Comparison of ENCODE assay signal across 33 cellular contexts in the genomic region with DNA sequence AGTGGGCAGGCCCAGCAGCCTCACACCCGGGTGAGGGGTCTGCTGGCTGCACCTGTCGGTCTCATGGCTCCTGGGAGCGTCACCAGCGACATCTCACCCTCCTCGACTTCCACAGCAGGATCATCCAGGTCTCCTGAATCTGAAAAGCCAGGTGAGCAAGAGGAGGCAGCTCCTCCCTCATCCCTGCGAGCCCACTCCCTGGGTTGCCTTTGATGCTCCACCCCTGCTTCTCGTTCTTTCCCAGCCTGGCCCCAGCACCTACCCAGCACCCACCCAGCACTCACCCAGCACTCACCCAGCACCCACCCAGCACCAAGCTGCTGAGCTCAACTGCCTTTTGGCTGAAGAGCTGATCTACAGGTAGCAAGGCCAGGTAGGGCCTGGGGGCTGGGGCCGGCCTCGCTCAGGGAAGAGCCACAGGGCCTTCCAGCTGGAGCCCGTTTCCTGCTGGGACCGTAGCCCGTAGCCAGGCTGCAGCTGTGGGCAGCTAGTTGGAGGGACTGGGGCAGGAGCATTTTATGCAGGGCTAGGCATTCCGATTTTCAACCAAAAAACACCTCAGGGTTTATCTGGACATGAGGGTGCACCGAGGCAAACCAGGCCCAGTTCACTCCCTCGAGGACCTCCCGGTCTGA. TPM values are rescaled to one million over a fixed set of nuclear protein-coding genes. Genes with fewer than 3 reads are reported as not detected.
A peak's percentile ranks its signal among the peaks of the same experiment; 100 is the strongest.
DNase-seq lines count a peak whose midpoint lies in the region; ATAC-seq, FAIRE-seq and TF ChIP-seq lines count a peak whose summit lies in the region.
"Had no signal": no experiment of that assay in that cellular context is flagged by ENCODE, and none has a peak within 500 bp of the region (broad histone marks: within the 10 kb centered on the region; RNA-seq: fewer than 3 reads in every experiment).

Gene H1-8, plus strand, starts transcription at position 20 of the 635 bp plus-strand sequence. Its CDS starts 44 bp downstream, at position 64.

- no peak for FAIRE-seq in H1 (lab: Jason Lieb, UNC)
- FAIRE-seq in frontal cortex (lab: Jason Lieb, UNC): no peak
- FAIRE-seq: D721Med had no signal

- no peak for TF ChIP-seq RAD21 in H1 (IDR thresholded peaks at IDR 0.05 in 1 of 2, conservative IDR thresholded peaks at IDR 0.05 in 1 of 2; ENCODE audit: low read depth in 2 of 2, low read length in 2 of 2)

- no peaks in the 10 kb centered on the region for H3K36me3 Mint-ChIP-seq in GM23338 (ENCODE audit: low read depth)
- H3K36me3 Mint-ChIP-seq: CD4-positive, CD25-positive, alpha-beta regulatory T cell had no signal

- H3K9ac ChIP-seq in H1 (replicated peaks in 1 of 4; ENCODE audit: extremely low read depth in 1 of 4, low read depth in 3 of 4, low read length in 3 of 4) (no peak within 1 kb of the TSS), neuronal stem cell (ENCODE audit: low read depth, low read length, poor library complexity) (peak within 1 kb of the TSS; percentile 39)
- H3K9ac ChIP-seq: BLaER1 had no signal

- no peaks in the 10 kb centered on the region for H3K9me3 ChIP-seq in Panc1 (ENCODE audit: control insufficient read depth, insufficient read depth, low read depth, low read length)
- H3K9me3 ChIP-seq in H1 (ENCODE audit: insufficient read depth in 2 of 2, low read depth in 1 of 2, low read length in 1 of 2): no peaks in the 10 kb centered on the region
- H3K9me3 ChIP-seq in neuronal stem cell (replicated peaks in 1 of 2; ENCODE audit: control insufficient read depth in 2 of 2, insufficient read depth in 1 of 2, low read depth in 1 of 2, low read length in 2 of 2): no peaks in the 10 kb centered on the region
- H3K9me3 ChIP-seq: BLaER1 had no signal

- H3K4me1 Mint-ChIP-seq in GM23338: peaks cover 20% of the 10 kb centered on the region
- H3K4me1 Mint-ChIP-seq: CD4-positive, CD25-positive, alpha-beta regulatory T cell had no signal

- POLR2A ChIA-PET in Panc1 (lab: Charles Lee) (no interaction called here), H1 (lab: Charles Lee; ENCODE audit: partially characterized antibody) (interaction anchor here (0.9 kb wide), 2 partner anchors 11 to 13 kb away, joined by 3 to 4 read pairs; no protein-coding TSS in a partner anchor)

- H3K4me1 ChIP-seq in GM23338 (ENCODE audit: insufficient read depth) (0 out of 2 replicates have a peak, but pooled peaks cover 13% of the 10 kb centered on the region), Panc1 (ENCODE audit: control insufficient read depth, insufficient read depth, low read length) (no peaks in the 10 kb centered on the region), H1 (replicated peaks in 1 of 4; ENCODE audit: control insufficient read depth in 3 of 4, insufficient read depth in 4 of 4, low read length in 3 of 4) (peaks cover 8 to 19% (median 10%) of the 10 kb centered on the region in 4 experiments), neuronal stem cell (ENCODE audit: control insufficient read depth in 2 of 2, insufficient read depth in 1 of 2, low read depth in 1 of 2, low read length in 2 of 2) (peaks cover 3 to 10% of the 10 kb centered on the region in 2 donors)

- no peaks in the 10 kb centered on the region for H3K9me3 Mint-ChIP-seq in GM23338
- H3K9me3 Mint-ChIP-seq: CD4-positive, CD25-positive, alpha-beta regulatory T cell had no signal

- no peak within 1 kb of the TSS for H3K27ac ChIP-seq in GM23338 (ENCODE audit: low read depth)
- H3K27ac ChIP-seq in Panc1 (ENCODE audit: low read length): no peak within 1 kb of the TSS
- no peak within 1 kb of the TSS for H3K27ac ChIP-seq in H1 (ENCODE audit: low read depth, low read length)
- no peak within 1 kb of the TSS for H3K27ac ChIP-seq in neuronal stem cell (replicated peaks; ENCODE audit: low read length)
- H3K27ac ChIP-seq: BLaER1, HL-60, PC-9 had no signal

- H3K79me1 ChIP-seq in H1 (ENCODE audit: low read depth, low read length) (no peaks in the 10 kb centered on the region), neuronal stem cell (ENCODE audit: low read depth, low read length) (no peaks in the 10 kb centered on the region)

- no peak for TF ChIP-seq POLR2A in H1 (IDR thresholded peaks at IDR 0.05; ENCODE audit: control extremely low read depth in 1 of 2, low read depth in 2 of 2, low read length in 2 of 2)

- H3K27me3 ChIP-seq in GM23338 (ENCODE audit: insufficient read depth) (no peaks in the 10 kb centered on the region), Panc1 (ENCODE audit: control insufficient read depth, insufficient read depth, low read length) (no peaks in the 10 kb centered on the region), H1 (replicated peaks in 1 of 4; ENCODE audit: control insufficient read depth in 3 of 4, extremely low read depth in 1 of 4, insufficient read depth in 3 of 4, low read length in 3 of 4) (no peaks in the 10 kb centered on the region), neuronal stem cell (ENCODE audit: control insufficient read depth in 3 of 3, insufficient read depth in 3 of 3, low read depth in 1 of 3, low read length in 3 of 3) (peaks cover 0 to 3% (median 0%) of the 10 kb centered on the region in 3 experiments)
- H3K27me3 ChIP-seq: BLaER1 had no signal

- intact Hi-C loops in Panc1 (cut with micrococcal nuclease; ENCODE audit: unreplicated experiment): no loop called here

- H3K4ac ChIP-seq in H1 (replicated peaks; ENCODE audit: insufficient read length, low read depth, low read length) (no peak within 1 kb of the TSS), neuronal stem cell (ENCODE audit: low read length) (no peak within 1 kb of the TSS)

- H3K23ac ChIP-seq in H1 (ENCODE audit: insufficient read length) (no peak within 1 kb of the TSS), neuronal stem cell (ENCODE audit: low read depth, low read length, poor library complexity) (peak within 1 kb of the TSS; percentile 35)

- TF ChIP-seq CTCF in GM23338 (conservative IDR thresholded peaks at IDR 0.05; ENCODE audit: low read depth in 2 of 2): no peak
- TF ChIP-seq CTCF in Panc1 (IDR thresholded peaks at IDR 0.05): no peak
- no peak for TF ChIP-seq CTCF in H1 (IDR thresholded peaks at IDR 0.05; ENCODE audit: control extremely low read depth in 1 of 3, insufficient read depth in 1 of 3, low read depth in 1 of 3, low read length in 3 of 3)

- no peak within 1 kb of the TSS for H2BK20ac ChIP-seq in H1 (ENCODE audit: low read length)

- DNase-seq in GM23338 (ENCODE audit: low spot score) (no peak), Panc1 (ENCODE audit: low read depth, low spot score) (no peak), H1 (ENCODE audit: low read depth in 1 of 2, low spot score in 2 of 2) (no peak), neuronal stem cell (ENCODE audit: low spot score) (no peak), frontal cortex (ENCODE audit: low spot score in 2 of 2) (no peak), DMS53 treated with DMSO at 0.1 percent for 48 hours (lab: John Stamatoyannopoulos, UW; ENCODE audit: unreplicated experiment) (no peak), medulla oblongata (ENCODE audit: extremely low spot score) (no peak)
- DNase-seq: CD4-positive, CD25-positive, alpha-beta regulatory T cell; GOT3; KBM-7; MV-4-11; NCI-H1105 treated with DMSO at 0.1 percent for 48 hours; NCI-H146; NCI-H1930; NCI-H2107; NCI-H446; NCI-H526; NCI-H82; NK-92 treated with Interleukin-12 subunit alpha and Interleukin-12 subunit beta, amount 100 ng/mL, for 24 hours; PC-9; RPMI8226; SHP77 had no signal

- H3F3A ChIP-seq in GM23338 (replicated peaks; ENCODE audit: low read depth): no peaks in the 10 kb centered on the region

- no peak within 1 kb of the TSS for H3K56ac ChIP-seq in H1 (replicated peaks; ENCODE audit: insufficient read length, low read depth, low read length)

- no peak within 1 kb of the TSS; the same call in 2 of the 3 replicates for H3K4me3 Mint-ChIP-seq in GM23338
- H3K4me3 Mint-ChIP-seq: CD4-positive, CD25-positive, alpha-beta regulatory T cell had no signal

- TF ChIP-seq EP300 in H1 (IDR thresholded peaks at IDR 0.05; ENCODE audit: borderline replicate concordance in 1 of 2, low read depth in 2 of 2, low read length in 2 of 2): no peak

- H2AFZ ChIP-seq in GM23338: peak within 1 kb of the TSS; percentile 28; the same call in 1 of the 2 replicates
- H2AFZ ChIP-seq in H1 (ENCODE audit: low read length): peak within 1 kb of the TSS; percentile 64; the same call in 1 of the 2 replicates
- peak within 1 kb of the TSS; percentile 21 for H2AFZ ChIP-seq in neuronal stem cell (ENCODE audit: low read length)
- H2AFZ ChIP-seq: PC-9 had no signal

- no peak within 1 kb of the TSS for H3K27ac Mint-ChIP-seq in GM23338

- no TSS peak for BruUV-seq in Panc1 (replicated peaks; lab: Mats Ljungman, UMichigan)

- no peak within 1 kb of the TSS for H4K5ac ChIP-seq in H1 (ENCODE audit: insufficient read length, low read depth, low read length)

- WGBS in H1 (ENCODE audit: extremely low coverage in 1 of 2, insufficient coverage in 1 of 2, insufficient read length in 1 of 2, insufficient replicate concordance in 2 of 2, low coverage in 1 of 2, low lambda C conversion rate in 2 of 2, missing lambda C conversion rate in 1 of 2), 2 experiments: 88% methylated on average over 15 of the region's 16 CpGs; no CpG with 5 or more reads in 1 of the 2 experiments
- no CpG with 5 or more reads among the region's 16 CpGs for WGBS in neuronal stem cell (ENCODE audit: extremely low coverage in 2 of 2, insufficient read length in 2 of 2, insufficient replicate concordance in 1 of 2), 2 donors

- peaks cover 10% of the 10 kb centered on the region for H3K27me3 Mint-ChIP-seq in GM23338 (ENCODE audit: insufficient read depth, low read depth, poor library complexity)
- H3K27me3 Mint-ChIP-seq: CD4-positive, CD25-positive, alpha-beta regulatory T cell had no signal

- H4K8ac ChIP-seq in H1 (ENCODE audit: extremely low read depth, insufficient read depth, low read length) (peak within 1 kb of the TSS; percentile 76), neuronal stem cell (ENCODE audit: low read depth, low read length) (peak within 1 kb of the TSS; percentile 57)

- H3K14ac ChIP-seq in H1 (ENCODE audit: insufficient read length): no peak within 1 kb of the TSS
- H3K14ac ChIP-seq in neuronal stem cell (ENCODE audit: low read length): peak within 1 kb of the TSS; percentile 78

- H4K20me1 ChIP-seq in GM23338 (replicated peaks; ENCODE audit: insufficient read depth): no peaks in the 10 kb centered on the region
- no peaks in the 10 kb centered on the region for H4K20me1 ChIP-seq in H1 (replicated peaks in 1 of 2; ENCODE audit: control insufficient read depth in 1 of 2, insufficient read depth in 2 of 2, low read length in 2 of 2)
- H4K20me1 ChIP-seq: BLaER1 had no signal

- H3K23me2 ChIP-seq in H1 (ENCODE audit: low read depth, low read length): no peaks in the 10 kb centered on the region

- H2AK5ac ChIP-seq in H1 (ENCODE audit: low read depth, low read length): no peak within 1 kb of the TSS
- H2AK5ac ChIP-seq in neuronal stem cell (ENCODE audit: low read depth, low read length): peak within 1 kb of the TSS; percentile 58

- H2BK5ac ChIP-seq in H1 (ENCODE audit: low read depth, low read length): no peak within 1 kb of the TSS; the same call in 1 of the 2 replicates
- H2BK5ac ChIP-seq in neuronal stem cell (ENCODE audit: low read length): peak within 1 kb of the TSS; percentile 76

- H3K9me2 ChIP-seq in GM23338 (ENCODE audit: insufficient read depth): no peaks in the 10 kb centered on the region

- H3K4me2 ChIP-seq in GM23338 (no peak within 1 kb of the TSS), H1 (ENCODE audit: insufficient read depth in 1 of 2, low read depth in 2 of 2, low read length in 2 of 2) (0 out of 4 replicates have a peak within 1 kb of the TSS, but pooled peaks of 1 of the 2 experiments have one; percentile 14), neuronal stem cell (ENCODE audit: insufficient read depth, low read length, poor library complexity, severe bottlenecking) (no peak within 1 kb of the TSS)
- H3K4me2 ChIP-seq: BLaER1, PC-9 had no signal

- H3K79me2 ChIP-seq in GM23338 (replicated peaks; ENCODE audit: insufficient read depth) (no peaks in the 10 kb centered on the region), H1 (ENCODE audit: control insufficient read depth in 1 of 2, insufficient read depth in 2 of 2, low read length in 2 of 2) (no peaks in the 10 kb centered on the region)

- H3K18ac ChIP-seq in H1 (ENCODE audit: extremely low read depth, low read length) (peak within 1 kb of the TSS; percentile 62), neuronal stem cell (ENCODE audit: low read length) (peak within 1 kb of the TSS; percentile 77)

- ATAC-seq in GM23338 (peak; percentile 65), Panc1 (peak; percentile 19; the same call in 1 of the 2 replicates), GM18517 (IDR thresholded peaks at IDR 0.05; ENCODE audit: unreplicated experiment) (no peak)

- H4K91ac ChIP-seq in H1 (replicated peaks; ENCODE audit: insufficient read length, low read length) (peak within 1 kb of the TSS; percentile 56), neuronal stem cell (ENCODE audit: low read depth, low read length, poor library complexity) (no peak within 1 kb of the TSS)

- no peaks in the 10 kb centered on the region for H3K36me3 ChIP-seq in GM23338 (ENCODE audit: insufficient read depth)
- H3K36me3 ChIP-seq in Panc1 (ENCODE audit: control insufficient read depth, insufficient read depth, low read length): no peaks in the 10 kb centered on the region
- H3K36me3 ChIP-seq in H1 (ENCODE audit: control insufficient read depth in 2 of 4, insufficient read depth in 4 of 4, low read length in 3 of 4): no peaks in the 10 kb centered on the region
- no peaks in the 10 kb centered on the region for H3K36me3 ChIP-seq in neuronal stem cell (replicated peaks in 1 of 2; ENCODE audit: control insufficient read depth in 2 of 2, insufficient read depth in 2 of 2, low read length in 2 of 2)
- H3K36me3 ChIP-seq: BLaER1 had no signal

- no peak within 1 kb of the TSS; the same call in 1 of the 2 replicates for H2BK15ac ChIP-seq in H1 (ENCODE audit: low read length)
- H2BK15ac ChIP-seq in neuronal stem cell (ENCODE audit: low read length): peak within 1 kb of the TSS; percentile 35

- H2BK12ac ChIP-seq in H1 (ENCODE audit: low read depth, low read length): 0 out of 2 replicates have a peak within 1 kb of the TSS, but pooled peaks have one; percentile 39
- peak within 1 kb of the TSS; percentile 17 for H2BK12ac ChIP-seq in neuronal stem cell (ENCODE audit: low read length)

- CTCF ChIA-PET in Panc1 (lab: Charles Lee): no interaction called here
- CTCF ChIA-PET in H1 (lab: Charles Lee; ENCODE audit: partially characterized antibody): interaction anchor here (0.8 to 1.7 kb wide), 8 partner anchors 11 to 158 kb away, joined by 3 to 5 read pairs (median 4); partner anchors contain the start of gene RHO

- H2BK120ac ChIP-seq in H1 (replicated peaks; ENCODE audit: low read depth, low read length) (no peak within 1 kb of the TSS), neuronal stem cell (ENCODE audit: low read depth, low read length) (no peak within 1 kb of the TSS)

- in situ Hi-C loops in Panc1 (cut with HindIII; ENCODE audit: low pct_unique_long_range_greater_than_20kb, low sequenced_read_pairs): no loop called here

- H3K4me3 ChIP-seq in GM23338 (no peak within 1 kb of the TSS), Panc1 (ENCODE audit: low read depth in 2 of 2, low read length in 2 of 2) (no peak within 1 kb of the TSS), H1 (ENCODE audit: extremely low read depth in 1 of 4, insufficient read depth in 2 of 4, low read depth in 3 of 4, low read length in 4 of 4) (no peak within 1 kb of the TSS), neuronal stem cell (ENCODE audit: low read length in 2 of 2) (no peak within 1 kb of the TSS)
- H3K4me3 ChIP-seq: BLaER1, PC-9 had no signal

RNA-seq across cellular contexts. Expression of gene H1-8, which starts in this region (rescaled TPM):
- not detected in 2 replicates for total RNA-seq in GM23338 (2014; rRNA removed; shearing (Covaris generic))
- polyA plus RNA-seq in GM23338 (2016; fragmentation: Nextera tagmentation; extraction: Ambion mirVana) (not detected in 2 replicates), H1 (2011; rRNA removed) (not detected in 2 replicates)
- total RNA-seq in Panc1 (2021; ENCODE audit: unreplicated experiment) (not detected), frontal cortex (not detected)
- not detected for polyA plus RNA-seq in Panc1 (2012; ENCODE audit: insufficient read length)
- not detected in 2 replicates for total RNA-seq in H1 (2021; fragmentation: NEBNext Ultra II Directional; extraction: Animal tissue kit (Norgen Biotek cat#: 25700))
- polyA plus RNA-seq in H1 (2011; cell fraction: cytosol; rRNA removed): not detected
- not detected for polyA plus RNA-seq in H1 (2011; cell fraction: nucleus; rRNA removed)
- not detected in 4 replicates for polyA plus RNA-seq in H1 (2012, experiment 1 of 2)
- polyA plus RNA-seq in H1 (2012, experiment 2 of 2): not detected
- not detected for polyA plus RNA-seq in H1 (2013, experiment 1 of 2)
- not detected for polyA plus RNA-seq in H1 (2013, experiment 2 of 2)
- not detected in 2 replicates for polyA minus RNA-seq in H1 (2011; rRNA and poly(A)+ RNA removed)
- not detected for polyA minus RNA-seq in H1 (2011; cell fraction: cytosol; rRNA and poly(A)+ RNA removed)
- not detected for polyA minus RNA-seq in H1 (2011; cell fraction: nucleus; rRNA and poly(A)+ RNA removed)
- not detected for polyA plus RNA-seq in neuronal stem cell (2013, experiment 1 of 2)
- not detected for polyA plus RNA-seq in neuronal stem cell (2013, experiment 2 of 2)
- total RNA-seq: A172; CD4-positive, CD25-positive, alpha-beta regulatory T cell; Daoy; G401; HT-29; LHCN-M2; MCF 10A; PC-9; SK-MEL-5 had no signal
- polyA plus RNA-seq: CD4-positive, CD25-positive, alpha-beta regulatory T cell had no signal

Comparison
In these comparisons a context has a peak if more than half of its experiments do, and no peak if none do; other contexts are left out.
1. Peak in ATAC-seq in GM23338; RNA of the gene not detected or under 1 TPM.
2. Peak in ATAC-seq in Panc1; RNA of the gene not detected or under 1 TPM.